In genomic region chr14:39367387-39367751, GRCh38 we compare ENCODE assay signal across 22 cellular contexts.
DNase-seq lines count a peak whose midpoint lies in the region; ATAC-seq and TF ChIP-seq lines count a peak whose summit lies in the region.
"Had no signal": no experiment of that assay in that cellular context is flagged by ENCODE, and none has a peak within 500 bp of the region (broad histone marks: within the 10 kb centered on the region; RNA-seq: fewer than 3 reads in every experiment).

No MANE protein-coding gene starts in this region.

- no TSS peak for BruUV-seq in Panc1 (replicated peaks; lab: Mats Ljungman, UMichigan)

- H3K36me3 Mint-ChIP-seq in CD8-positive, alpha-beta T cell = peaks cover 58% of the 10 kb centered on the region
- peaks cover 36% of the 10 kb centered on the region for H3K36me3 Mint-ChIP-seq in nephron progenitor cell (ENCODE audit: low read depth)

- WGBS in heart right ventricle, 2 donors = 50 to 66% methylated on average over 2 of the region's 2 CpGs

- intact Hi-C loops in CD8-positive, alpha-beta T cell (cut with DNase I, micrococcal nuclease) = no loop called here
- intact Hi-C loops in Panc1 (cut with micrococcal nuclease; ENCODE audit: unreplicated experiment) (loop anchor here (5.0 kb wide), 2 partner anchors 135 to 260 kb away; partner anchors contain the start of gene MIA2), heart right ventricle (cut with DNase I) (loop anchor here in 3 of 10 donors (5.0 to 10.0 kb wide), 4 partner anchors 135 to 260 kb away; partner anchors contain the start of genes GEMIN2 (in 1 of the 3) and MIA2 (in 1 of the 3))

- H3K4me1 Mint-ChIP-seq in CD8-positive, alpha-beta T cell (ENCODE audit: low read depth) = peaks cover 2% of the 10 kb centered on the region
- H3K4me1 Mint-ChIP-seq in nephron progenitor cell = peaks cover 5% of the 10 kb centered on the region
- H3K4me1 Mint-ChIP-seq: CD14-positive monocyte, nephron had no signal

- peaks cover 22% of the 10 kb centered on the region for H3K9me3 Mint-ChIP-seq in CD8-positive, alpha-beta T cell
- H3K9me3 Mint-ChIP-seq in nephron progenitor cell = peaks cover 37% of the 10 kb centered on the region

- H3K4me3 Mint-ChIP-seq in CD8-positive, alpha-beta T cell = no peak overlapping the region
- H3K4me3 Mint-ChIP-seq in nephron progenitor cell = no peak overlapping the region
- H3K4me3 Mint-ChIP-seq: activated CD4-positive, alpha-beta memory T cell treated with anti-CD3 and anti-CD28 coated beads for 36 hours; CD14-positive monocyte; nephron had no signal

- H3K4me1 ChIP-seq in CD8-positive, alpha-beta T cell (ENCODE audit: insufficient read depth, low read length) = no peaks in the 10 kb centered on the region
- H3K4me1 ChIP-seq in Panc1 (ENCODE audit: control insufficient read depth, insufficient read depth, low read length) = no peaks in the 10 kb centered on the region; the same call in 1 of the 2 replicates
- H3K4me1 ChIP-seq in heart right ventricle = peaks cover 0 to 15% (median 8%) of the 10 kb centered on the region in 9 donors

- H3K36me3 ChIP-seq in CD8-positive, alpha-beta T cell (ENCODE audit: insufficient read depth, low read length) = peaks cover 6% of the 10 kb centered on the region
- H3K36me3 ChIP-seq in Panc1 (ENCODE audit: control insufficient read depth, insufficient read depth, low read length) (no peaks in the 10 kb centered on the region), heart right ventricle (peaks cover 0 to 30% (median 10%) of the 10 kb centered on the region in 9 donors)

- in situ Hi-C loops in Panc1 (cut with HindIII; ENCODE audit: low pct_unique_long_range_greater_than_20kb, low sequenced_read_pairs) = no loop called here

- peaks cover 8% of the 10 kb centered on the region for H3K9me3 ChIP-seq in CD8-positive, alpha-beta T cell (ENCODE audit: low read length)
- H3K9me3 ChIP-seq in Panc1 (ENCODE audit: control insufficient read depth, insufficient read depth, low read depth, low read length) (no peaks in the 10 kb centered on the region), heart right ventricle (peaks cover 0 to 29% (median 15%) of the 10 kb centered on the region in 11 donors)

- no peak overlapping the region for H3K4me3 ChIP-seq in CD8-positive, alpha-beta T cell (ENCODE audit: low read depth, low read length)
- no peak overlapping the region for H3K4me3 ChIP-seq in Panc1 (ENCODE audit: low read depth in 2 of 2, low read length in 2 of 2)
- H3K4me3 ChIP-seq in heart right ventricle = no peak overlapping the region
- H3K4me3 ChIP-seq: GM23248, SK-N-MC had no signal

- H3K27me3 ChIP-seq in CD8-positive, alpha-beta T cell (ENCODE audit: insufficient read depth, low read length) = no peaks in the 10 kb centered on the region
- H3K27me3 ChIP-seq in Panc1 (ENCODE audit: control insufficient read depth, insufficient read depth, low read length) = no peaks in the 10 kb centered on the region
- no peaks in the 10 kb centered on the region for H3K27me3 ChIP-seq in heart right ventricle

- CTCF ChIA-PET in CD8-positive, alpha-beta T cell (lab: Charles Lee) = no interaction called here
- CTCF ChIA-PET in Panc1 (lab: Charles Lee) = no interaction called here

- POLR2A ChIA-PET in CD8-positive, alpha-beta T cell (lab: Charles Lee) = no interaction called here
- POLR2A ChIA-PET in Panc1 (lab: Charles Lee) = no interaction called here

- H3K27ac Mint-ChIP-seq in CD8-positive, alpha-beta T cell = peak overlapping the region; percentile 24
- peak overlapping the region; percentile 18 for H3K27ac Mint-ChIP-seq in nephron progenitor cell
- H3K27ac Mint-ChIP-seq: activated CD4-positive, alpha-beta memory T cell treated with anti-CD3 and anti-CD28 coated beads for 36 hours; nephron had no signal

- H3K27ac ChIP-seq in CD8-positive, alpha-beta T cell (ENCODE audit: low read depth, low read length) = no peak overlapping the region
- H3K27ac ChIP-seq in Panc1 (ENCODE audit: low read length) (no peak overlapping the region), heart right ventricle (no peak overlapping the region)
- H3K27ac ChIP-seq: GM23248, SK-N-MC had no signal

- no peaks in the 10 kb centered on the region for H3K27me3 Mint-ChIP-seq in CD8-positive, alpha-beta T cell (ENCODE audit: low read depth)
- no peaks in the 10 kb centered on the region for H3K27me3 Mint-ChIP-seq in nephron progenitor cell (ENCODE audit: low read depth, poor library complexity)
- H3K27me3 Mint-ChIP-seq: activated CD4-positive, alpha-beta memory T cell treated with anti-CD3 and anti-CD28 coated beads for 36 hours had no signal

- DNase-seq in CD8-positive, alpha-beta T cell = no peak
- DNase-seq in Panc1 (ENCODE audit: low read depth, low spot score) = no peak
- DNase-seq in heart right ventricle = no peak
- DNase-seq in nephron progenitor cell = no peak
- no peak for DNase-seq in stimulated activated CD4-positive, alpha-beta T cell treated with anti-CD3 and anti-CD28 coated beads, Interleukin-4, amount 100 ng/mL, for 1 hour
- DNase-seq in NOMO-1 treated with dmso at 0.1 percent for 144 hours (lab: John Stamatoyannopoulos, UW; ENCODE audit: unreplicated experiment) = no peak
- no peak for DNase-seq in T1000 (lab: John Stamatoyannopoulos, UW)
- no peak for DNase-seq in COR-L47 (lab: John Stamatoyannopoulos, UW)
- DNase-seq: activated CD4-positive, alpha-beta memory T cell treated with anti-CD3 and anti-CD28 coated beads for 36 hours; activated naive CD4-positive, alpha-beta T cell; activated T-cell treated with anti-CD3 and anti-CD28 coated beads for 4 hours; amygdala; foreskin fibroblast; GM23248; left colon; NCI-H1417 treated with DMSO at 0.1 percent for 48 hours; NK-92 treated with Interleukin-12 subunit alpha and Interleukin-12 subunit beta, amount 100 ng/mL, for 24 hours; substantia nigra; T-helper 2 cell had no signal

- no peak for TF ChIP-seq CTCF in CD8-positive, alpha-beta T cell (IDR thresholded peaks at IDR 0.05)
- TF ChIP-seq CTCF in Panc1 (IDR thresholded peaks at IDR 0.05) = no peak
- no peak for TF ChIP-seq CTCF in heart right ventricle (IDR thresholded peaks at IDR 0.05)
- no peak for TF ChIP-seq CTCF in nephron progenitor cell (IDR thresholded peaks at IDR 0.05)

- ATAC-seq in CD8-positive, alpha-beta T cell = no peak
- ATAC-seq in Panc1 (peak; percentile 58; the same call in 1 of the 2 replicates), heart right ventricle (peak in 5 of 8 donors; percentile 30 to 66 (median 48))
